Comparison of ENCODE assay signal across 8 cellular contexts in the genomic region with DNA sequence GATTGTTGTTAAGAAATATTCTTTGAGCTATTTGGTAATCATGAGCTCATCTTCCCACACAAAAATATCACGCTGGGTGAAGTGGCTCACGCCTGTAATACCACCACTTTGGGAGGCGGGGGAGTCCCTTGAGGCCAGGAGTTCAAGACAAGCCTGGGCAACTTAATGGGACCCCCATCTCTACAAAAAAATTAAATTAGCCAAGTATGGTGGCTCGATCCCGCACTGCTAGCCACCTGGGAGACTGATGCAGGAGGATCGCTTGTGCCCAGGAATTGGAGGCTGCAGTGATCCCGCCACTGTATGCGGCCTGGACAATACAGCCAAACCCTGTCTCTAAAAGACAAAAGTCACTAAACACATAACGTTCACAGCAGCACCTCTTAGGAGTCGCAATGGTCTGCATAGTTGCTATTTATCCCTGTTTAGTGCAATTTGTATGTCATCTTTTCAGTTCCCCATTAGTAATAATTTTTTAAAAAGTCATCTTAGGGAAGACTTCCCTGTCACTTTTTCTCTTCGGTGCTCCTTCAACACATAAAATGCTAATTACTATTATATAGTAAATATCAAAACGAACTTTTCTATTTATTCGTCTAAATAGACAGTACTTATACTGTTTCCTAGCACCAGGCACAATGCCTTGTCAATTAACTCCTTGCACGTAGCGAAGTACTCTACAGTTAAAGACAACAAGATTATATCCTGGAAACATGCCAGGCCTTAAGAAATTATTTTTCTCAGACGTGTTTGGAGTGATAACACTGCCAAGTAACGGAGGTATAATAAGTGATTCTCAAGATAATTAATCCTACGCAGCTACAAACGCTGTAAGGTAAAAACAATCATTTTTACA. TPM values are rescaled to one million over a fixed set of nuclear protein-coding genes. Genes with fewer than 3 reads are reported as not detected.
DNase-seq lines count a peak whose midpoint lies in the region; TF ChIP-seq lines count a peak whose summit lies in the region.

No MANE protein-coding gene starts in this region.

- H3K4me3 ChIP-seq in right atrium auricular region (peak overlapping the region; percentile 87 to 97), skeletal muscle satellite cell (ENCODE audit: low read length) (peak overlapping the region; percentile 84)

- peak overlapping the region; percentile 97 for H3K4me2 ChIP-seq in skeletal muscle satellite cell (ENCODE audit: low read length)

- in situ Hi-C loops in KBM-7 (cut with MboI; ENCODE audit: low pct_unique_long_range_greater_than_20kb, low sequenced_read_pairs) = no loop called here

- peak overlapping the region; percentile 97 for H3K9ac ChIP-seq in skeletal muscle satellite cell (ENCODE audit: low read depth, low read length)

- H3K27ac ChIP-seq in C4-2B (peak overlapping the region; percentile 91), right atrium auricular region (peak overlapping the region; percentile 96 to 98)

- H3K4me1 ChIP-seq in right atrium auricular region = peaks cover 0 to 48% of the 10 kb centered on the region in 2 donors
- peaks cover 31% of the 10 kb centered on the region for H3K4me1 ChIP-seq in skeletal muscle satellite cell (ENCODE audit: control insufficient read depth, insufficient read depth, low read length)

- TF ChIP-seq CTCF in C4-2B (conservative IDR thresholded peaks at IDR 0.05) (no peak), right atrium auricular region (IDR thresholded peaks at IDR 0.05) (no peak)

- H3K9me3 ChIP-seq in right atrium auricular region = no peaks in the 10 kb centered on the region
- no peaks in the 10 kb centered on the region for H3K9me3 ChIP-seq in skeletal muscle satellite cell (replicated peaks; ENCODE audit: low read length)

- peak; percentile 21 for DNase-seq in KBM-7
- DNase-seq in activated T-cell treated with anti-CD3 and anti-CD28 coated beads, Interleukin-2, amount 50 U/mL, for 48 hours = peak; percentile 26 to 36
- no peak for DNase-seq in right atrium auricular region (ENCODE audit: low spot score)
- no peak for DNase-seq in effector CD8-positive, alpha-beta T cell (lab: John Stamatoyannopoulos, UW)
- DNase-seq in NCI-H146 treated with DMSO at 0.1 percent for 48 hours (lab: John Stamatoyannopoulos, UW; ENCODE audit: unreplicated experiment) = no peak
- no peak for DNase-seq in NCI-H2107 (lab: John Stamatoyannopoulos, UW)

- H3K27me3 ChIP-seq in right atrium auricular region = no peaks in the 10 kb centered on the region
- no peaks in the 10 kb centered on the region for H3K27me3 ChIP-seq in skeletal muscle satellite cell (ENCODE audit: control insufficient read depth, insufficient read depth, low read length)

- no peaks in the 10 kb centered on the region for H3K36me3 ChIP-seq in right atrium auricular region
- H3K36me3 ChIP-seq in skeletal muscle satellite cell (ENCODE audit: insufficient read depth, low read length) = peaks cover 3% of the 10 kb centered on the region

RNA-seq across cellular contexts. Expression of gene ST13, which starts 1.1 kb away (rescaled TPM):
- total RNA-seq in right atrium auricular region = 100 to 1,000 TPM; 101 to 105 TPM
- total RNA-seq in skeletal muscle satellite cell (2012; rRNA removed) = 125 and 147 TPM in 2 replicates

RNA-seq across cellular contexts. Expression of gene XPNPEP3, which starts 1.6 kb away (rescaled TPM):
- 10 to 100 TPM in 1 of 2 donors, 1 to 10 TPM in 1; 9.4 to 12.5 TPM for total RNA-seq in right atrium auricular region
- 15.7 TPM in 2 replicates for total RNA-seq in skeletal muscle satellite cell (2012; rRNA removed)

RNA-seq across cellular contexts. Expression of gene DNAJB7, which starts 6.6 kb away (rescaled TPM):
- not detected for total RNA-seq in right atrium auricular region
- 0.25 TPM in 1 of 2 replicates, not detected in the other for total RNA-seq in skeletal muscle satellite cell (2012; rRNA removed)

RNA-seq across cellular contexts. Expression of gene SLC25A17, which starts 36.2 kb away (rescaled TPM):
- total RNA-seq in right atrium auricular region = 1 to 10 TPM; 5.5 to 7.2 TPM
- total RNA-seq in skeletal muscle satellite cell (2012; rRNA removed) = 22.3 and 23.4 TPM in 2 replicates

Comparison
In these comparisons a context has a peak if more than half of its experiments do, and no peak if none do; other contexts are left out.
1. DNase-seq: peak in KBM-7 (single experiment) and activated T-cell treated with anti-CD3 and anti-CD28 coated beads, Interleukin-2, amount 50 U/mL, for 48 hours (2 of 2); none in right atrium auricular region (single experiment), effector CD8-positive, alpha-beta T cell (single experiment), NCI-H146 treated with DMSO at 0.1 percent for 48 hours (single experiment) and NCI-H2107 (single experiment).